In genomic region chr1:175842545-175842944, GRCh38 we compare ENCODE assay signal across 17 cellular contexts.
DNase-seq lines count a peak whose midpoint lies in the region; ATAC-seq and TF ChIP-seq lines count a peak whose summit lies in the region.
"Had no signal": no experiment of that assay in that cellular context is flagged by ENCODE, and none has a peak within 500 bp of the region (broad histone marks: within the 10 kb centered on the region; RNA-seq: fewer than 3 reads in every experiment).

No MANE protein-coding gene starts in this region.

- H3K4me1 Mint-ChIP-seq in Calu3 (ENCODE audit: low read depth, unreplicated experiment), result peaks cover 11% of the 10 kb centered on the region

- H3K36me3 Mint-ChIP-seq in Calu3 (ENCODE audit: insufficient read depth, unreplicated experiment), result no peaks in the 10 kb centered on the region

- intact Hi-C loops in Calu3 (cut with micrococcal nuclease; ENCODE audit: unreplicated experiment), result no loop called here

- no peak for ATAC-seq in HG02973 (IDR thresholded peaks at IDR 0.05; ENCODE audit: unreplicated experiment)

- no peaks in the 10 kb centered on the region for H3K9me3 ChIP-seq in WERI-Rb-1 (ENCODE audit: severe bottlenecking)
- H3K9me3 ChIP-seq: Caco-2 had no signal

- CTCF ChIA-PET in Calu3 (lab: Charles Lee), result no interaction called here

- peaks cover 83% of the 10 kb centered on the region for H3K27me3 Mint-ChIP-seq in Calu3 (ENCODE audit: unreplicated experiment)

- DNase-seq in NOMO-1 treated with DMSO at 0.1 percent for 48 hours (lab: John Stamatoyannopoulos, UW; ENCODE audit: unreplicated experiment) (peak; percentile 1), NOMO-1 (lab: John Stamatoyannopoulos, UW; ENCODE audit: unreplicated experiment in 2 of 2) (no peak), SKM-1 (lab: John Stamatoyannopoulos, UW; ENCODE audit: unreplicated experiment) (peak; percentile 44), WERI-Rb-1 (no peak), NCI-H748 (lab: John Stamatoyannopoulos, UW; ENCODE audit: unreplicated experiment) (no peak), Calu3 (no peak), HuH-7 (ENCODE audit: low spot score) (no peak)
- DNase-seq: AML-193, Caco-2, GDM1, NCI-H1048, NCI-H1436, NCI-H1930, NCI-H226, SIG-M5 had no signal

- H3K27ac ChIP-seq in WERI-Rb-1, result peak overlapping the region; percentile 29; the same call in 1 of the 2 replicates
- H3K27ac ChIP-seq: 22Rv1 had no signal

- H3K27ac Mint-ChIP-seq in Calu3 (ENCODE audit: unreplicated experiment), result no peak overlapping the region

- H3K4me3 Mint-ChIP-seq in Calu3 (ENCODE audit: low read depth, unreplicated experiment), result no peak overlapping the region

- no peaks in the 10 kb centered on the region for H3K36me3 ChIP-seq in WERI-Rb-1

- no TSS peak for BruUV-seq in Calu3 (replicated peaks; lab: Mats Ljungman, UMichigan)

- no peaks in the 10 kb centered on the region for H3K9me3 Mint-ChIP-seq in Calu3 (ENCODE audit: low read depth, unreplicated experiment)

- H3K27me3 ChIP-seq in WERI-Rb-1 (ENCODE audit: insufficient read depth, low read depth, severe bottlenecking), result no peaks in the 10 kb centered on the region

- no peak for TF ChIP-seq CTCF in WERI-Rb-1 (IDR thresholded peaks at IDR 0.05; ENCODE audit: low read depth, low read length)
- TF ChIP-seq CTCF in Calu3 (IDR thresholded peaks at IDR 0.05; ENCODE audit: unreplicated experiment), result no peak

- H3K4me3 ChIP-seq in WERI-Rb-1 (ENCODE audit: low read depth, low read length), result no peak overlapping the region

Comparison
In these comparisons a context has a peak if more than half of its experiments do, and no peak if none do; other contexts are left out.
1. DNase-seq: peak in NOMO-1 treated with DMSO at 0.1 percent for 48 hours (single experiment) and SKM-1 (single experiment); none in NOMO-1 (0 of 2), WERI-Rb-1 (single experiment), NCI-H748 (single experiment), Calu3 (single experiment) and HuH-7 (single experiment).